8 cellular contexts compared by ENCODE assay signal in the genomic region with DNA sequence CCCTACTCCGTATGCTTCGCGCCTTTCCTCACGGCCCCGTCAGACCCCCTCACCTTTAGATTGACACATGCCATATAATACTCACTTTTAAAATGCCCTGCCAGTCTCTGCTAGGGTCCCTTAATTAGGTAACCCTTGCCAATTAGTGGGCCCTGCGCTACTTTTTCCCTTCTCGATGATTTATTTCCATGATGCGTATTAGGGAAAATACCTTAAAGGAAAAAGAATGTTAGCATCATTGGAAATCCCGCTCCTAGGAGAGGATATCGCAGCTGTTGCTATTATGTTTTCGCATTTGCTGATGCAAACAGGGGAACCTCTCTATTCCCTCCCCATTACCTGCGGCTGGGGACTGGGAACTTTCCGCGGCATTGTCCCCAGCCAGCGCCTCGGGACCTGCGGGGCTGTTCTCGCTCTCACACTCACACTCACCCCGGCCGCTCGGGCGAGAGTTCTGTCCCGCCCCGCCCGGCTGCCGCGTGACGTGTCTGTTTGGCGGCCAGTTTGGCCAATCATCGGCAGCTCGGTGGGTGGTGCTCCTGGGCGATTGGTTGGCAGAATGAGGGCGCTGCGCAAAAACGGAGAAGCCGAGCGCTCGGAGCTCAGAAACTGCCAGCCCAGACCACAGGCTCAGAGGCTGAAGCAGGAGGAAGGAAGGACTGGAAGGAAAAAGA. TPM values are rescaled to one million over a fixed set of nuclear protein-coding genes. Genes with fewer than 3 reads are reported as not detected.
DNase-seq lines count a peak whose midpoint lies in the region; ATAC-seq, FAIRE-seq and TF ChIP-seq lines count a peak whose summit lies in the region.

A gene with protein sequence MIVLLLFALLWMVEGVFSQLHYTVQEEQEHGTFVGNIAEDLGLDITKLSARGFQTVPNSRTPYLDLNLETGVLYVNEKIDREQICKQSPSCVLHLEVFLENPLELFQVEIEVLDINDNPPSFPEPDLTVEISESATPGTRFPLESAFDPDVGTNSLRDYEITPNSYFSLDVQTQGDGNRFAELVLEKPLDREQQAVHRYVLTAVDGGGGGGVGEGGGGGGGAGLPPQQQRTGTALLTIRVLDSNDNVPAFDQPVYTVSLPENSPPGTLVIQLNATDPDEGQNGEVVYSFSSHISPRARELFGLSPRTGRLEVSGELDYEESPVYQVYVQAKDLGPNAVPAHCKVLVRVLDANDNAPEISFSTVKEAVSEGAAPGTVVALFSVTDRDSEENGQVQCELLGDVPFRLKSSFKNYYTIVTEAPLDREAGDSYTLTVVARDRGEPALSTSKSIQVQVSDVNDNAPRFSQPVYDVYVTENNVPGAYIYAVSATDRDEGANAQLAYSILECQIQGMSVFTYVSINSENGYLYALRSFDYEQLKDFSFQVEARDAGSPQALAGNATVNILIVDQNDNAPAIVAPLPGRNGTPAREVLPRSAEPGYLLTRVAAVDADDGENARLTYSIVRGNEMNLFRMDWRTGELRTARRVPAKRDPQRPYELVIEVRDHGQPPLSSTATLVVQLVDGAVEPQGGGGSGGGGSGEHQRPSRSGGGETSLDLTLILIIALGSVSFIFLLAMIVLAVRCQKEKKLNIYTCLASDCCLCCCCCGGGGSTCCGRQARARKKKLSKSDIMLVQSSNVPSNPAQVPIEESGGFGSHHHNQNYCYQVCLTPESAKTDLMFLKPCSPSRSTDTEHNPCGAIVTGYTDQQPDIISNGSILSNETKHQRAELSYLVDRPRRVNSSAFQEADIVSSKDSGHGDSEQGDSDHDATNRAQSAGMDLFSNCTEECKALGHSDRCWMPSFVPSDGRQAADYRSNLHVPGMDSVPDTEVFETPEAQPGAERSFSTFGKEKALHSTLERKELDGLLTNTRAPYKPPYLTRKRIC (plus strand): TSS at position 605 of the 674 bp plus-strand sequence. CDS start 847 bp downstream, outside the sequence.

- ATAC-seq in GM19025 (IDR thresholded peaks at IDR 0.05; ENCODE audit: low read depth, unreplicated experiment) = peak; percentile 72

- DNase-seq in AG08396 (ENCODE audit: low spot score) = peak; percentile 97
- DNase-seq in HS-27A (ENCODE audit: low read depth) = peak; percentile 75
- DNase-seq in SK-MEL-5 (ENCODE audit: low read depth, low spot score) = peak; percentile 88
- peak; percentile 73 for DNase-seq in colonic mucosa
- DNase-seq in kidney = peak; percentile 96
- DNase-seq in small intestine = peak; percentile 59
- no peak for DNase-seq in stimulated activated naive CD4-positive, alpha-beta T cell (lab: John Stamatoyannopoulos, UW)

- H3K36me3 ChIP-seq in colonic mucosa (no peaks in the 10 kb centered on the region), kidney (ENCODE audit: control insufficient read depth in 1 of 2, insufficient read depth in 2 of 2, low read length in 2 of 2) (no peaks in the 10 kb centered on the region), small intestine (ENCODE audit: control insufficient read depth in 2 of 2, insufficient read depth in 2 of 2, low read length in 2 of 2) (no peaks in the 10 kb centered on the region)

- H3K9ac ChIP-seq in colonic mucosa (ENCODE audit: low read depth in 2 of 2, low read length in 2 of 2) (no peak within 1 kb of the TSS), kidney (ENCODE audit: low read length in 2 of 2) (peak within 1 kb of the TSS in 1 of 2 donors; percentile 34)

- H3K27ac ChIP-seq in colonic mucosa (no peak within 1 kb of the TSS), kidney (ENCODE audit: low read depth in 2 of 2, low read length in 2 of 2) (no peak within 1 kb of the TSS), small intestine (ENCODE audit: low read depth in 1 of 2, low read length in 1 of 2) (no peak within 1 kb of the TSS)

- H3K27me3 ChIP-seq in colonic mucosa (peaks cover 57% of the 10 kb centered on the region), small intestine (ENCODE audit: control insufficient read depth in 2 of 2, insufficient read depth in 2 of 2, low read length in 2 of 2) (peaks cover 11 to 38% of the 10 kb centered on the region in 2 donors)

- H3K4me1 ChIP-seq in colonic mucosa (no peaks in the 10 kb centered on the region), kidney (ENCODE audit: control insufficient read depth in 1 of 2, insufficient read depth in 1 of 2, low read depth in 1 of 2, low read length in 2 of 2) (peaks cover 13 to 21% of the 10 kb centered on the region in 2 donors), small intestine (ENCODE audit: control insufficient read depth in 2 of 2, insufficient read depth in 1 of 2, low read depth in 1 of 2, low read length in 1 of 2) (no peaks in the 10 kb centered on the region)

- H3K4me3 ChIP-seq in colonic mucosa (peak within 1 kb of the TSS; percentile 13), kidney (ENCODE audit: low read length in 2 of 2) (peak within 1 kb of the TSS; percentile 62 to 79), small intestine (ENCODE audit: low read depth in 1 of 2, low read length in 2 of 2) (peak within 1 kb of the TSS in 1 of 2 donors; percentile 33)

- H3K9me3 ChIP-seq in colonic mucosa (no peaks in the 10 kb centered on the region), kidney (ENCODE audit: control insufficient read depth in 1 of 2, low read length in 2 of 2) (no peaks in the 10 kb centered on the region), small intestine (ENCODE audit: control insufficient read depth, low read depth) (no peaks in the 10 kb centered on the region)

- FAIRE-seq in kidney (lab: Jason Lieb, UNC) (no peak), small intestine (lab: Jason Lieb, UNC) (no peak)

- WGBS in small intestine, 3 donors = 1 to 4% (median 3%) methylated on average over 38 of the region's 38 CpGs

- in situ Hi-C loops in SK-MEL-5 (cut with HindIII; ENCODE audit: low pct_unique_long_range_greater_than_20kb, low sequenced_read_pairs) = no loop called here

- intact Hi-C loops in colonic mucosa (cut with DNase I) = no loop called here
- intact Hi-C loops in kidney (cut with DNase I) = no loop called here

- no peak for TF ChIP-seq CTCF in colonic mucosa (IDR thresholded peaks at IDR 0.05)
- TF ChIP-seq CTCF in kidney (IDR thresholded peaks at IDR 0.05; ENCODE audit: borderline replicate concordance, extremely low read depth, insufficient read depth) = no peak

RNA-seq across cellular contexts. Expression of the gene that starts here (rescaled TPM):
- 0.08 and 0.29 TPM in 2 replicates for total RNA-seq in SK-MEL-5 (2014; rRNA removed; shearing (Covaris generic))
- 0.50 and 1.4 TPM in 2 replicates for polyA plus RNA-seq in SK-MEL-5 (2015; cell fraction: cytosol; rRNA removed)
- polyA plus RNA-seq in SK-MEL-5 (2015; cell fraction: nucleus; rRNA removed) = 0.04 and 1.8 TPM in 2 replicates
- total RNA-seq in colonic mucosa = under 1 TPM; 0.22 to 0.37 TPM
- 5.5 TPM for total RNA-seq in kidney
- 0.69 TPM for polyA plus RNA-seq in kidney (ENCODE audit: insufficient read depth, low read depth, low replicate concordance)
- under 1 TPM in 1 of 3 donors, not detected in 2; 0.73 TPM for polyA plus RNA-seq in small intestine

Comparison
In these comparisons a context has a peak if more than half of its experiments do, and no peak if none do; other contexts are left out.
1. Peak in DNase-seq and H3K4me3 ChIP-seq in colonic mucosa; RNA of the gene not detected or under 1 TPM.
2. Peak in DNase-seq in small intestine; RNA of the gene not detected or under 1 TPM.
3. DNase-seq: peak in AG08396 (single experiment), HS-27A (single experiment), SK-MEL-5 (single experiment) and kidney (single experiment); none in stimulated activated naive CD4-positive, alpha-beta T cell (0 of 6).